1 cellular context compared by ENCODE assay signal in genomic region chr17:27539152-27539551, GRCh38.
TF ChIP-seq lines count a peak whose summit lies in the region.

No MANE protein-coding gene starts in this region.

TF ChIP-seq in H1, 55 proteins besides CTCF, POLR2A, EP300 and RAD21 (continued from another document):
- TF ChIP-seq GTF2F1 (IDR thresholded peaks at IDR 0.05; ENCODE audit: borderline replicate concordance, low read depth, low read length) (no peak), SUZ12 (IDR thresholded peaks at IDR 0.05; ENCODE audit: low read length) (no peak), KDM5A (IDR thresholded peaks at IDR 0.05; ENCODE audit: low read length) (no peak), TEAD4 (IDR thresholded peaks at IDR 0.05; ENCODE audit: low read depth, low read length) (no peak), CBX5 (IDR thresholded peaks at IDR 0.05; ENCODE audit: low read depth, low read length) (no peak), HDAC6 (IDR thresholded peaks at IDR 0.05; ENCODE audit: low read depth, low read length) (no peak), NRF1 (IDR thresholded peaks at IDR 0.05; ENCODE audit: low read depth, low read length) (no peak), JUND (IDR thresholded peaks at IDR 0.05; ENCODE audit: low read length) (no peak), USF2 (IDR thresholded peaks at IDR 0.05; ENCODE audit: low read length) (no peak), ASH2L (IDR thresholded peaks at IDR 0.05; ENCODE audit: low read length) (no peak), SP1 (IDR thresholded peaks at IDR 0.05; ENCODE audit: low read depth, low read length) (no peak), CBX8 (IDR thresholded peaks at IDR 0.05; ENCODE audit: borderline replicate concordance, low read depth, low read length) (no peak), TCF12 (IDR thresholded peaks at IDR 0.05; ENCODE audit: low read depth, low read length) (no peak), BACH1 (IDR thresholded peaks at IDR 0.05; ENCODE audit: low read length) (no peak), FOSL1 (IDR thresholded peaks at IDR 0.05; ENCODE audit: insufficient read depth, low read depth, low read length) (no peak), NANOG (IDR thresholded peaks at IDR 0.05; ENCODE audit: insufficient read depth, low read depth, low read length, poor library complexity, severe bottlenecking) (no peak), SRF (IDR thresholded peaks at IDR 0.05; ENCODE audit: low read depth, low read length) (no peak), RFX5 (IDR thresholded peaks at IDR 0.05; ENCODE audit: borderline replicate concordance, low read depth, low read length) (no peak), BRCA1 (IDR thresholded peaks at IDR 0.05; ENCODE audit: low read depth, low read length) (no peak)
